ENCODE assay signal across 14 cellular contexts in the genomic region with DNA sequence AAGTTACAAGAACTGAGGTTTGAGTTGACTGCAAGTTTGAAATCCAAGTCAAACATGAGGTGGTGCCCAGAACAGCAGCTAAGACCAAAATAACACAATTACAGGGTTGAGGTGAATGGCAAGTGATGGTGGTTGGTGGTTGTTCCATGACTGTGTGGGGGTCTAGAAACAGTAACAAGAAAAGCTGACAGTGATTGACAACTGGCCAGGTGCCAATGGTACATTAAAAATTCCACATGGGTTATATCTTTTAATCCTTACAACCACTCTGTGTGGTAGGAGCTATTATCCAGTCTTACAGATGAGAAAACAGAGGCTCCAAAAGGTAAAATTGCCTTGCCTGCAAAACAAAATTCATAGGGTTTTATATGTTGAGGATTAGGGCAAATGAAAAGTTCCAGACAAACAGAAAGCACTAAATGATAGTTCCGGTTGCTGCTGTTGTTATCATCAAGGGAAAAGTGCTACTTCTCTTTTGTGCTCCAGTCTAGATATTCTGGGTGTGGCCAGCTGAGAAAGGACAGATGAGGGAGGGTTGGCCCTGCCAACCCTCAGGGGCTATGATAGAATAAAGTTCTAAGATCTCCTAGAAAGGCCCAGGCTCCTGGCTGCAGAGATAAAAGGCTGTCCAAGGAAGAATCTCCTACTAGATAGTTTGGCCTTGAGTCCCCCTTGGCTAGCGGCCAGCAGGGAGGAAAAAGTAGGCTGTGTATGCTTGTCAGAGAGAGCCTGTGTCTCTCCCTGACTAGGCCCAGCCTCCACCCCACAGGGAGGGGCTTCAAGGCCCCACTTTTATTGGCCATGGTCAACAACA. TPM values are rescaled to one million over a fixed set of nuclear protein-coding genes. Genes with fewer than 3 reads are reported as not detected.
DNase-seq lines count a peak whose midpoint lies in the region; ATAC-seq and TF ChIP-seq lines count a peak whose summit lies in the region.
"Had no signal": no experiment of that assay in that cellular context is flagged by ENCODE, and none has a peak within 500 bp of the region (broad histone marks: within the 10 kb centered on the region; RNA-seq: fewer than 3 reads in every experiment).

No MANE protein-coding gene starts in this region.

- no peak for TF ChIP-seq CTCF in chondrocyte (IDR thresholded peaks at IDR 0.05)
- TF ChIP-seq CTCF in progenitor cell of endocrine pancreas (IDR thresholded peaks at IDR 0.05; ENCODE audit: unreplicated experiment): no peak

- no peak for ATAC-seq in activated CD4-positive, CD25-positive, alpha-beta regulatory T cell treated with anti-CD3 and anti-CD28 coated beads, Interleukin-2, amount 50 U/mL, for 24 hours
- ATAC-seq in memory B cell (ENCODE audit: low read depth): peak; percentile 70
- ATAC-seq: activated T-cell treated with anti-CD3 and anti-CD28 coated beads, Interleukin-2, amount 50 U/mL, for 4 hours; HepG2 had no signal

- H3K36me3 Mint-ChIP-seq in chondrocyte (ENCODE audit: low read depth) (peaks cover 8% of the 10 kb centered on the region), memory B cell (peaks cover 6% of the 10 kb centered on the region), progenitor cell of endocrine pancreas (ENCODE audit: insufficient read depth) (no peaks in the 10 kb centered on the region)

- H3K27ac Mint-ChIP-seq in chondrocyte (ENCODE audit: unreplicated experiment): no peak overlapping the region
- H3K27ac Mint-ChIP-seq in memory B cell: peak overlapping the region; percentile 73
- H3K27ac Mint-ChIP-seq in progenitor cell of endocrine pancreas: no peak overlapping the region

- H3K4me1 Mint-ChIP-seq in chondrocyte (ENCODE audit: low read depth): peaks cover 8% of the 10 kb centered on the region
- H3K4me1 Mint-ChIP-seq in memory B cell: peaks cover 6% of the 10 kb centered on the region
- H3K4me1 Mint-ChIP-seq in progenitor cell of endocrine pancreas (ENCODE audit: low read depth): no peaks in the 10 kb centered on the region

- H3K4me3 Mint-ChIP-seq in chondrocyte (ENCODE audit: unreplicated experiment): no peak overlapping the region
- H3K4me3 Mint-ChIP-seq in memory B cell: no peak overlapping the region
- no peak overlapping the region for H3K4me3 Mint-ChIP-seq in progenitor cell of endocrine pancreas (ENCODE audit: low read depth)
- H3K4me3 Mint-ChIP-seq: activated T-cell treated with anti-CD3 and anti-CD28 coated beads, Interleukin-2, amount 50 U/mL, for 4 hours had no signal

- no peaks in the 10 kb centered on the region for H3K27me3 Mint-ChIP-seq in chondrocyte (ENCODE audit: low read depth)
- H3K27me3 Mint-ChIP-seq in memory B cell: no peaks in the 10 kb centered on the region
- peaks cover 2% of the 10 kb centered on the region for H3K27me3 Mint-ChIP-seq in progenitor cell of endocrine pancreas

- H3K9me3 Mint-ChIP-seq in chondrocyte (ENCODE audit: low read depth): no peaks in the 10 kb centered on the region
- peaks cover 4% of the 10 kb centered on the region for H3K9me3 Mint-ChIP-seq in memory B cell
- no peaks in the 10 kb centered on the region for H3K9me3 Mint-ChIP-seq in progenitor cell of endocrine pancreas (ENCODE audit: low read depth)
- H3K9me3 Mint-ChIP-seq: activated T-cell treated with anti-CD3 and anti-CD28 coated beads, Interleukin-2, amount 50 U/mL, for 4 hours had no signal

- DNase-seq in activated CD4-positive, CD25-positive, alpha-beta regulatory T cell treated with anti-CD3 and anti-CD28 coated beads, Interleukin-2, amount 50 U/mL, for 72 hours: peak; percentile 20
- DNase-seq in chondrocyte (ENCODE audit: low spot score) (peak; percentile 15), memory B cell (ENCODE audit: low spot score in 2 of 2) (no peak), progenitor cell of endocrine pancreas (ENCODE audit: low spot score, unreplicated experiment) (no peak), DMS114 treated with DMSO at 0.1 percent for 48 hours (lab: John Stamatoyannopoulos, UW; ENCODE audit: unreplicated experiment) (no peak)
- no peak for DNase-seq in stimulated activated CD4-positive, alpha-beta T cell treated with anti-CD3 and anti-CD28 coated beads, Interleukin-1b, Interleukin-23, amount 100 ng/mL, for 48 hours
- DNase-seq in activated naive CD4-positive, alpha-beta T cell treated with anti-CD3 and anti-CD28 coated beads, Interleukin-2, amount 50 U/mL, for 16 hours: no peak
- DNase-seq: activated T-cell treated with anti-CD3 and anti-CD28 coated beads, Interleukin-2, amount 50 U/mL, for 4 hours; DMS79; foreskin melanocyte; NCI-H1436; NCI-H524 had no signal

RNA-seq across cellular contexts. Expression of a gene that starts 31.7 kb away (rescaled TPM):
- total RNA-seq in chondrocyte (4.8 to 26.3 TPM (median 26.0 TPM) in 3 replicates), progenitor cell of endocrine pancreas (7.0 and 7.2 TPM in 2 replicates)

RNA-seq across cellular contexts. Expression of a gene that starts 57.7 kb away (rescaled TPM):
- total RNA-seq in chondrocyte (34.2 to 49.2 TPM (median 35.8 TPM) in 3 replicates), progenitor cell of endocrine pancreas (73.4 and 74.9 TPM in 2 replicates)

Comparison
In these comparisons a context has a peak if more than half of its experiments do, and no peak if none do; other contexts are left out.
1. DNase-seq: peak in activated CD4-positive, CD25-positive, alpha-beta regulatory T cell treated with anti-CD3 and anti-CD28 coated beads, Interleukin-2, amount 50 U/mL, for 72 hours (single experiment) and chondrocyte (single experiment); none in memory B cell (0 of 2), progenitor cell of endocrine pancreas (single experiment), stimulated activated CD4-positive, alpha-beta T cell treated with anti-CD3 and anti-CD28 coated beads, Interleukin-1b, Interleukin-23, amount 100 ng/mL, for 48 hours (single experiment), activated naive CD4-positive, alpha-beta T cell treated with anti-CD3 and anti-CD28 coated beads, Interleukin-2, amount 50 U/mL, for 16 hours (single experiment) and DMS114 treated with DMSO at 0.1 percent for 48 hours (single experiment).